In genomic region chr5:90297045-90297764, GRCh38 we compare ENCODE assay signal across 1 cellular context.
TF ChIP-seq lines count a peak whose summit lies in the region.

No MANE protein-coding gene starts in this region.

TF ChIP-seq in HEK293, 187 proteins besides CTCF, POLR2A, EP300 and RAD21 (continued from another document):
- TF ChIP-seq ZBTB44 (tag by site-specific recombination; IDR thresholded peaks at IDR 0.05): peak; percentile 50
- TF ChIP-seq BCL11B (tag by site-specific recombination; IDR thresholded peaks at IDR 0.05; ENCODE audit: low read depth): peak; percentile 97
- no peak for TF ChIP-seq SP7 (tag by site-specific recombination; IDR thresholded peaks at IDR 0.05)
- peak; percentile 64; the same call in 1 of the 2 replicates for TF ChIP-seq ZNF423 (tag by site-specific recombination; IDR thresholded peaks at IDR 0.05)
- peak; percentile 82 for TF ChIP-seq IKZF3 (tag by site-specific recombination; IDR thresholded peaks at IDR 0.05)
- TF ChIP-seq FEZF1 (tag by site-specific recombination; IDR thresholded peaks at IDR 0.05): peak; percentile 99
- no peak for TF ChIP-seq REST (tag by site-specific recombination; IDR thresholded peaks at IDR 0.05)
- TF ChIP-seq ZNF366 (tag by site-specific recombination; conservative IDR thresholded peaks at IDR 0.05): 0 out of 2 replicates have a peak, but pooled peaks have one; percentile 22
- no peak for TF ChIP-seq KLF9 (tag by site-specific recombination; IDR thresholded peaks at IDR 0.05; ENCODE audit: low read depth)
- TF ChIP-seq EGR2 (tag by site-specific recombination; IDR thresholded peaks at IDR 0.05; ENCODE audit: low read depth): no peak
- no peak for TF ChIP-seq ZNF654 (tag by site-specific recombination; IDR thresholded peaks at IDR 0.05; ENCODE audit: low read depth)
- TF ChIP-seq ATF2 (tag by site-specific recombination; IDR thresholded peaks at IDR 0.05; ENCODE audit: low read depth): no peak
- no peak for TF ChIP-seq ZNF514 (tag by site-specific recombination; IDR thresholded peaks at IDR 0.05)
- TF ChIP-seq ZNF175 (tag by site-specific recombination; IDR thresholded peaks at IDR 0.05): no peak
- TF ChIP-seq ZNF18 (tag by site-specific recombination; IDR thresholded peaks at IDR 0.05): peak; percentile 80
- TF ChIP-seq ZNF501 (tag by site-specific recombination; IDR thresholded peaks at IDR 0.05): 0 out of 2 replicates have a peak, but pooled peaks have one; percentile 20
- TF ChIP-seq OVOL3 (tag by site-specific recombination; IDR thresholded peaks at IDR 0.05): peak; percentile 25; the same call in 1 of the 2 replicates
- TF ChIP-seq GLIS2 (tag by site-specific recombination; IDR thresholded peaks at IDR 0.05): no peak
- 0 out of 2 replicates have a peak, but pooled peaks have one; percentile 57 for TF ChIP-seq ZNF24 (tag by site-specific recombination; IDR thresholded peaks at IDR 0.05)
- peak; percentile 17; the same call in 1 of the 2 replicates for TF ChIP-seq ZNF692 (tag by site-specific recombination; IDR thresholded peaks at IDR 0.05)
- peak; percentile 94 for TF ChIP-seq GLI2 (tag by site-specific recombination; IDR thresholded peaks at IDR 0.05; ENCODE audit: borderline replicate concordance, low read depth)
- peak; percentile 76; the same call in 1 of the 2 replicates for TF ChIP-seq ZNF645 (tag by site-specific recombination; IDR thresholded peaks at IDR 0.05)
- no peak for TF ChIP-seq ZNF146 (tag by site-specific recombination; IDR thresholded peaks at IDR 0.05)
- TF ChIP-seq ZFP69B (tag by site-specific recombination; IDR thresholded peaks at IDR 0.05): no peak
- peak; percentile 67 for TF ChIP-seq ZNF596 (tag by site-specific recombination; IDR thresholded peaks at IDR 0.05)
- 0 out of 2 replicates have a peak, but pooled peaks have one; percentile 51 for TF ChIP-seq ZNF664 (tag by site-specific recombination; IDR thresholded peaks at IDR 0.05)
- TF ChIP-seq HIC1 (tag by site-specific recombination; IDR thresholded peaks at IDR 0.05): no peak
